In genomic region chr16:53071748-53072301, GRCh38 we compare ENCODE assay signal across 8 cellular contexts. TPM values are rescaled to one million over a fixed set of nuclear protein-coding genes. Genes with fewer than 3 reads are reported as not detected.
DNase-seq lines count a peak whose midpoint lies in the region; ATAC-seq lines count a peak whose summit lies in the region.

No MANE protein-coding gene starts in this region.

- H3K27ac ChIP-seq in muscle layer of duodenum (ENCODE audit: low read length): peak overlapping the region; percentile 26

- H3K4me3 ChIP-seq in muscle layer of duodenum (ENCODE audit: low read depth in 1 of 2, low read length in 2 of 2): peak overlapping the region; percentile 12 to 33

- H3K36me3 ChIP-seq in muscle layer of duodenum (ENCODE audit: control insufficient read depth in 1 of 2, insufficient read depth in 2 of 2, low read length in 2 of 2): no peaks in the 10 kb centered on the region

- peaks cover 6 to 12% of the 10 kb centered on the region in 2 donors for H3K4me1 ChIP-seq in muscle layer of duodenum (ENCODE audit: control insufficient read depth in 1 of 2, insufficient read depth in 2 of 2, low read length in 2 of 2)

- no peaks in the 10 kb centered on the region for H3K27me3 ChIP-seq in muscle layer of duodenum (ENCODE audit: low read depth, low read length)

- ATAC-seq in GM18868 (IDR thresholded peaks at IDR 0.05; ENCODE audit: unreplicated experiment) (peak; percentile 69), HG03066 (IDR thresholded peaks at IDR 0.05; ENCODE audit: low read depth, unreplicated experiment) (peak; percentile 42), GM21786 (IDR thresholded peaks at IDR 0.05; ENCODE audit: unreplicated experiment) (no peak)

- peak in 38 of 56 donors; percentile 6 to 72 (median 36) for DNase-seq in amygdala (lab: John Stamatoyannopoulos, UW)
- DNase-seq in OCI-M1 (lab: John Stamatoyannopoulos, UW): no peak
- DNase-seq in HK-2 (ENCODE audit: unreplicated experiment): no peak
- no peak for DNase-seq in H4 (ENCODE audit: low spot score)

- H3K9me3 ChIP-seq in muscle layer of duodenum (ENCODE audit: control insufficient read depth in 1 of 2, low read length in 2 of 2): no peaks in the 10 kb centered on the region

RNA-seq across cellular contexts. Expression of gene CHD9, which starts 17.0 kb away (rescaled TPM):
- total RNA-seq in H4 (2014; rRNA removed; shearing (Covaris generic)): 12.1 and 15.8 TPM in 2 replicates

RNA-seq across cellular contexts. Expression of gene CHD9NB, which starts 19.1 kb away (rescaled TPM):
- total RNA-seq in H4 (2014; rRNA removed; shearing (Covaris generic)): 0.72 and 1.6 TPM in 2 replicates

Comparison
In these comparisons a context has a peak if more than half of its experiments do, and no peak if none do; other contexts are left out.
1. DNase-seq: peak in amygdala (38 of 56); none in OCI-M1 (single experiment), HK-2 (single experiment) and H4 (single experiment).